ENCODE assay signal across 22 cellular contexts in the genomic region with DNA sequence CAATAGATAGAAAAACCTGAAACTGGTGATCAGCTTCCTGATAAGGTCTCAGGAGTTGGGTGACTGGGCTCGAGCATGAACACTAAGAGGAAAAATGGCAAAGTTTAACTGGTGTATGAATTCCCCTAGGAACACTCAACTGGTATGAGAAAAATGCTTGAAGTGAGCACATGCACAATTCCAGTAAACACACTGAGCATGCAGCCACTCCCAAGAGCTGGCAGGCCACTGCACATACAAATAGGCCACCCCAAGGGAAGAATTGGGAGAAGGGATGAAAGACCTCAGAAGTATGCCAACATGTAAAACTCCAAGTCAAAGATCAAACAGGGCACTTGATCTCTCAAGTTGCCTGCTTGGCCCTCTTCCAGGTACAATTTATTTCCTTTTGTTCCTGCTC.
"Had no signal": no experiment of that assay in that cellular context is flagged by ENCODE, and none has a peak within 500 bp of the region (broad histone marks: within the 10 kb centered on the region; RNA-seq: fewer than 3 reads in every experiment).

No MANE protein-coding gene starts in this region.

- H3K36me3 ChIP-seq: SJSA1 had no signal

- H3K4me3 ChIP-seq: SJSA1, SK-N-MC had no signal

- H3K9me3 ChIP-seq: SJSA1 had no signal

- DNase-seq: IMR-90, Karpas-422, KG1, MM.1S, NCI-H1092 treated with DMSO at 0.1 percent for 48 hours, NCI-H1436, NCI-H187, NCI-H2029, NCI-H2081 treated with DMSO at 0.1 percent for 48 hours, NCI-H2171, NCI-H226, NCI-H446, NCI-H510A, NCI-H524 treated with DMSO at 0.1 percent for 48 hours, NCI-H69, NCI-H774, Right ventricle myocardium superior, RPMI8226, SIG-M5 had no signal

- H3K27me3 ChIP-seq: SJSA1 had no signal

- H3K4me1 ChIP-seq: SJSA1 had no signal

- ATAC-seq: HepG2 had no signal

- H3K27ac ChIP-seq: SJSA1, SK-N-MC had no signal
